Comparison of ENCODE assay signal across 8 cellular contexts in the genomic region with DNA sequence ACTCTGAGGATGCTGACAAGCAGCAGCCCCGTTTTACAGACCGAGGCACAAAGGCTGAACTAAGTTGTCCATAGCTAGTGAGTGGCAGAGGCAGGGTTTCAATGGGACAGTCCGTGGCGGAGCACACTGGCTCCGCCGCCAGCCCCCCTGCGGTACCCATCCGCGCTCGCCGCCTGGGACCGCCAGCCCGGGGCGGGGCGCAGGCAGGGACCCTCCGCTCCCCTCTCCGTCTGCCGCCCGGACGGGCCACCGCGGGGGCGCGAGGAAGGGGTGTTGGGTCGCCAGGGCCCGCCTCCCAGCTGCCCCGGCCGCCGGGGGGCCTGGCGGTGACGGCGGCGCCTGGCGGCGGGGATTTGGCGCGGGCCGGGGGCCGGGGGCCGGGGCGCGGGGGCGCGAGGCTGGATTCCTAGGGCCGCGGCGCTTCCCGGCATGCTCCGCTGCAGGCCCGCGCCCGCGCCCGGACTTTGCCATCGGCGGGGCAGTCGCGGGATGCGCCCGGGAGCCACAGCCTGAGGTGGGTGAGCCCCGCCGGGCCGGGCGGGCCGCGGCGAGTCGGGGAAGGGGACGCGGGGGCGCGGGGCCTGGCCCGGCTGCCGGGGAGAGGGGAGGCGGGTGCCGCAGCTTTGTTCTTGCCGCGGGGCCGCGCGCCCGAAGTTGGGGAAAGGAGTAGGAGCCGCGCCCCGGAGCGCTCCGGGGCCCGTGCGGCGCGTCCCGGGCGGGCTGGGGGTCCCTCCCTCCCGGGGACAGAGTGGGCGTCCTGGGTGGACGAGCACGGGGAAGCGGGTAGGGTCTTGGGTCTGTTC. TPM values are rescaled to one million over a fixed set of nuclear protein-coding genes. Genes with fewer than 3 reads are reported as not detected.
DNase-seq lines count a peak whose midpoint lies in the region; ATAC-seq and TF ChIP-seq lines count a peak whose summit lies in the region.

A gene with protein sequence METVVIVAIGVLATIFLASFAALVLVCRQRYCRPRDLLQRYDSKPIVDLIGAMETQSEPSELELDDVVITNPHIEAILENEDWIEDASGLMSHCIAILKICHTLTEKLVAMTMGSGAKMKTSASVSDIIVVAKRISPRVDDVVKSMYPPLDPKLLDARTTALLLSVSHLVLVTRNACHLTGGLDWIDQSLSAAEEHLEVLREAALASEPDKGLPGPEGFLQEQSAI (plus strand): TSS at position 430 of the 803 bp plus-strand sequence. CDS start 3,376 bp downstream, outside the sequence.

- H3K36me3 Mint-ChIP-seq in activated T-cell treated with anti-CD3 and anti-CD28 coated beads, Interleukin-2, amount 50 U/mL, for 24 hours (ENCODE audit: low read depth) = no peaks in the 10 kb centered on the region
- no peaks in the 10 kb centered on the region for H3K36me3 Mint-ChIP-seq in naive B cell

- peaks cover 29% of the 10 kb centered on the region for H3K4me1 ChIP-seq in vagina

- H3K9me3 Mint-ChIP-seq in activated T-cell treated with anti-CD3 and anti-CD28 coated beads, Interleukin-2, amount 50 U/mL, for 24 hours = no peaks in the 10 kb centered on the region
- peaks cover 0 to 3% (median 0%) of the 10 kb centered on the region in 7 donors for H3K9me3 Mint-ChIP-seq in naive B cell

- TF ChIP-seq CTCF in VCaP (conservative IDR thresholded peaks at IDR 0.05) (no peak; the same call in 1 of the 2 replicates), fibroblast of villous mesenchyme (IDR thresholded peaks at IDR 0.05; ENCODE audit: insufficient read depth, low read depth, low read length) (no peak), vagina (IDR thresholded peaks at IDR 0.05) (no peak)

- H3K36me3 ChIP-seq in vagina = peaks cover 0 to under 1% of the 10 kb centered on the region in 2 donors

- TF ChIP-seq POLR2A in vagina (IDR thresholded peaks at IDR 0.05) (no peak), GM18505 (IDR thresholded peaks at IDR 0.05; ENCODE audit: borderline replicate concordance, extremely low read depth, insufficient read depth, insufficient read length) (no peak)

- ATAC-seq in naive B cell (ENCODE audit: low read depth in 2 of 2) = no peak
- ATAC-seq in GM18505 (IDR thresholded peaks at IDR 0.05; ENCODE audit: unreplicated experiment) = no peak
- ATAC-seq in GM21619 (IDR thresholded peaks at IDR 0.05; ENCODE audit: unreplicated experiment) = no peak

- peak; percentile 35 for DNase-seq in activated T-cell treated with anti-CD3 and anti-CD28 coated beads, Interleukin-2, amount 50 U/mL, for 24 hours
- no peak for DNase-seq in activated T-cell treated with anti-CD3 and anti-CD28 coated beads, Interleukin-2, amount 50 U/mL, for 48 hours
- DNase-seq in fibroblast of villous mesenchyme (ENCODE audit: low read depth) = no peak
- DNase-seq in naive B cell = no peak
- peak in 1 of 2 donors; percentile 32 for DNase-seq in vagina (ENCODE audit: extremely low spot score in 2 of 2)

- H3K27ac ChIP-seq in VCaP (peak within 1 kb of the TSS; percentile 90), vagina (peak within 1 kb of the TSS; percentile 68)

- H3K4me3 Mint-ChIP-seq in activated T-cell treated with anti-CD3 and anti-CD28 coated beads, Interleukin-2, amount 50 U/mL, for 24 hours = peak within 1 kb of the TSS; percentile 66
- peak within 1 kb of the TSS in 7 of 8 donors; percentile 28 to 70 (median 54) for H3K4me3 Mint-ChIP-seq in naive B cell

- peaks cover 51% of the 10 kb centered on the region for H3K27me3 Mint-ChIP-seq in activated T-cell treated with anti-CD3 and anti-CD28 coated beads, Interleukin-2, amount 50 U/mL, for 24 hours
- peaks cover 24 to 50% (median 44%) of the 10 kb centered on the region in 3 donors for H3K27me3 Mint-ChIP-seq in naive B cell

- H3K4me3 ChIP-seq in fibroblast of villous mesenchyme (ENCODE audit: low read depth, low read length) (peak within 1 kb of the TSS; percentile 69), vagina (peak within 1 kb of the TSS; percentile 69 to 77)

- H3K4me1 Mint-ChIP-seq in activated T-cell treated with anti-CD3 and anti-CD28 coated beads, Interleukin-2, amount 50 U/mL, for 24 hours (ENCODE audit: low read depth) = peaks cover 4% of the 10 kb centered on the region
- H3K4me1 Mint-ChIP-seq in naive B cell = peaks cover 0 to 5% (median 0%) of the 10 kb centered on the region in 3 donors

- intact Hi-C loops in vagina (cut with DNase I) = no loop called here

- no peak within 1 kb of the TSS for H3K27ac Mint-ChIP-seq in activated T-cell treated with anti-CD3 and anti-CD28 coated beads, Interleukin-2, amount 50 U/mL, for 24 hours
- no peak within 1 kb of the TSS for H3K27ac Mint-ChIP-seq in naive B cell

- H3K27me3 ChIP-seq in vagina = no peaks in the 10 kb centered on the region

- no peaks in the 10 kb centered on the region for H3K9me3 ChIP-seq in vagina

RNA-seq across cellular contexts. Expression of the gene that starts here (rescaled TPM):
- total RNA-seq in fibroblast of villous mesenchyme = 128 and 135 TPM in 2 replicates
- polyA plus RNA-seq in naive B cell (ENCODE audit: low read depth in 6 of 6) = not detected
- 85.0 TPM for total RNA-seq in vagina
